Comparison of ENCODE assay signal across 9 cellular contexts in genomic region chr5:73215891-73216610, GRCh38. TPM values are rescaled to one million over a fixed set of nuclear protein-coding genes. Genes with fewer than 3 reads are reported as not detected.
A peak's percentile ranks its signal among the peaks of the same experiment; 100 is the strongest.
DNase-seq lines count a peak whose midpoint lies in the region; ATAC-seq, FAIRE-seq and TF ChIP-seq lines count a peak whose summit lies in the region.
"Had no signal": no experiment of that assay in that cellular context is flagged by ENCODE, and none has a peak within 500 bp of the region (broad histone marks: within the 10 kb centered on the region; RNA-seq: fewer than 3 reads in every experiment).

No MANE protein-coding gene starts in this region.

- H3K36me3 ChIP-seq in bronchial epithelial cell (ENCODE audit: control insufficient read depth, insufficient read depth, low read length): no peaks in the 10 kb centered on the region
- H3K36me3 ChIP-seq in spleen: no peaks in the 10 kb centered on the region

- WGBS in spleen, 5 donors: 1 to 5% (median 2%) methylated on average over 23 to 67 of the region's 67 CpGs

- H3K4me1 Mint-ChIP-seq in Calu3 (ENCODE audit: low read depth, unreplicated experiment): peaks cover 9% of the 10 kb centered on the region

- no TSS peak for BruUV-seq in Calu3 (replicated peaks; lab: Mats Ljungman, UMichigan)

- intact Hi-C loops in Calu3 (cut with micrococcal nuclease; ENCODE audit: unreplicated experiment): loop anchor here (1.0 to 10.0 kb wide), 5 partner anchors 79 to 294 kb away; partner anchors contain the start of gene FCHO2
- intact Hi-C loops in spleen (cut with DNase I; ENCODE audit: low total_unique reads): no loop called here

- peaks cover 0 to 18% (median 14%) of the 10 kb centered on the region in 6 donors for H3K4me1 ChIP-seq in spleen

- TF ChIP-seq CTCF in Calu3 (IDR thresholded peaks at IDR 0.05; ENCODE audit: unreplicated experiment) (peak; percentile 90), bronchial epithelial cell (IDR thresholded peaks at IDR 0.05; ENCODE audit: insufficient read depth, low read length, severe bottlenecking) (peak; percentile 72), spleen (IDR thresholded peaks at IDR 0.05 in 8 of 11, conservative IDR thresholded peaks at IDR 0.05 in 3 of 11) (peak; percentile 56 to 91 (median 76))

- FAIRE-seq in bronchial epithelial cell (lab: Jason Lieb, UNC): no peak

- DNase-seq in Calu3 (peak; percentile 91), NCI-H128 (lab: John Stamatoyannopoulos, UW; ENCODE audit: unreplicated experiment) (peak; percentile 48), UCSD-AML1 (lab: John Stamatoyannopoulos, UW; ENCODE audit: unreplicated experiment) (peak; percentile 59), bronchial epithelial cell (ENCODE audit: low read depth) (peak; percentile 61), iris pigment epithelial cell (ENCODE audit: low read depth) (peak; percentile 68), spleen (peak; percentile 89)

- TF ChIP-seq POLR2A in spleen (IDR thresholded peaks at IDR 0.05): no peak

- H3K27me3 ChIP-seq in bronchial epithelial cell (ENCODE audit: control insufficient read depth, insufficient read depth, low read length) (peaks cover 23% of the 10 kb centered on the region), spleen (replicated peaks in 1 of 7) (peaks cover 0 to 92% (median 34%) of the 10 kb centered on the region in 7 donors)

- CTCF ChIA-PET in Calu3 (lab: Charles Lee): interaction anchor here (0.5 to 2.4 kb wide), 46 partner anchors 8 to 898 kb away, joined by 3 to 27 read pairs (median 4); partner anchors contain the start of genes BTF3, FCHO2, FOXD1 and TMEM171

- peak overlapping the region; percentile 86 for H3K4me3 Mint-ChIP-seq in Calu3 (ENCODE audit: low read depth, unreplicated experiment)

- H3K9me3 Mint-ChIP-seq in Calu3 (ENCODE audit: low read depth, unreplicated experiment): no peaks in the 10 kb centered on the region

- H3K36me3 Mint-ChIP-seq in Calu3 (ENCODE audit: insufficient read depth, unreplicated experiment): peaks cover 13% of the 10 kb centered on the region

- H3K27ac Mint-ChIP-seq in Calu3 (ENCODE audit: unreplicated experiment): no peak overlapping the region

- H3K27me3 Mint-ChIP-seq in Calu3 (ENCODE audit: unreplicated experiment): peaks cover 20% of the 10 kb centered on the region

- peak; percentile 51 for ATAC-seq in GM21717 (IDR thresholded peaks at IDR 0.05; ENCODE audit: unreplicated experiment)
- no peak for ATAC-seq in GM19328 (IDR thresholded peaks at IDR 0.05; ENCODE audit: unreplicated experiment)

- H3K27ac ChIP-seq in spleen: peak overlapping the region in 1 of 8 donors; percentile 8

- H3K9me3 ChIP-seq in spleen: peaks cover 0 to 5% (median 0%) of the 10 kb centered on the region in 8 donors

- peak overlapping the region; percentile 39 for H3K4me3 ChIP-seq in bronchial epithelial cell (ENCODE audit: low read depth, low read length)
- peak overlapping the region; percentile 12 to 67 (median 31) for H3K4me3 ChIP-seq in spleen

RNA-seq across cellular contexts. Expression of gene TMEM174, which starts 43.1 kb away (rescaled TPM):
- total RNA-seq in Calu3 (2022) (not detected in 2 replicates), bronchial epithelial cell (not detected in 2 replicates), spleen (not detected)
- not detected for polyA plus RNA-seq in spleen
- total RNA-seq: T-helper 2 cell treated with Interferon-gamma antibody and Interleukin-4, amounts not matched to agents 100 ng/mL and 5 ng/mL, for 36 hours had no signal
